22 cellular contexts compared by ENCODE assay signal in genomic region chr5:170743876-170744212, GRCh38. TPM values are rescaled to one million over a fixed set of nuclear protein-coding genes. Genes with fewer than 3 reads are reported as not detected.
A peak's percentile ranks its signal among the peaks of the same experiment; 100 is the strongest.
DNase-seq lines count a peak whose midpoint lies in the region; ATAC-seq, FAIRE-seq and TF ChIP-seq lines count a peak whose summit lies in the region.
"Had no signal": no experiment of that assay in that cellular context is flagged by ENCODE, and none has a peak within 500 bp of the region (broad histone marks: within the 10 kb centered on the region; RNA-seq: fewer than 3 reads in every experiment).

No MANE protein-coding gene starts in this region.

- no peak for FAIRE-seq in astrocyte (lab: Jason Lieb, UNC)
- FAIRE-seq: A204.1 had no signal

- TF ChIP-seq CTCF in left ventricle myocardium inferior (IDR thresholded peaks at IDR 0.05; ENCODE audit: borderline replicate concordance) (no peak), astrocyte (IDR thresholded peaks at IDR 0.05; ENCODE audit: insufficient read depth, low read depth, low read length) (no peak)

- H3K4me1 ChIP-seq in left ventricle myocardium inferior (peaks cover 51% of the 10 kb centered on the region), astrocyte (ENCODE audit: insufficient read depth, low read length) (peaks cover 3% of the 10 kb centered on the region), iPS-15b (ENCODE audit: control insufficient read depth, insufficient read depth, low read length) (peaks cover 7% of the 10 kb centered on the region)
- H3K4me1 ChIP-seq: uterus had no signal

- H3K27me3 Mint-ChIP-seq in astrocyte (ENCODE audit: low read depth, unreplicated experiment), result peaks cover 33% of the 10 kb centered on the region

- intact Hi-C loops in left ventricle myocardium inferior (cut with micrococcal nuclease), result loop anchor here (5.0 kb wide), 1 partner anchor 48 kb away; no protein-coding TSS in a partner anchor
- intact Hi-C loops in left ventricle myocardium superior (cut with micrococcal nuclease), result loop anchor here (2.0 kb wide), 1 partner anchor 47 kb away; no protein-coding TSS in a partner anchor

- no peak overlapping the region for H3K27ac Mint-ChIP-seq in astrocyte (ENCODE audit: unreplicated experiment)
- H3K27ac Mint-ChIP-seq: activated CD8-positive, alpha-beta memory T cell treated with anti-CD3 and anti-CD28 coated beads, Interleukin-2, amount 10 ng/mL, durations not matched to agents 7 days and 5 days; activated naive CD4-positive, alpha-beta T cell treated with anti-CD3 and anti-CD28 coated beads, Interleukin-2, amount 10 ng/mL, durations not matched to agents 7 days and 5 days; naive thymus-derived CD4-positive, alpha-beta T cell; stimulated activated memory B cell treated with anti-CD40 and anti-IgM and Interleukin-4, amounts not matched to agents 10 μg/mL and 1 μg/mL and 100 μg/mL, for 72 hours had no signal

- H4K20me1 ChIP-seq in astrocyte (ENCODE audit: insufficient read depth, low read length), result no peaks in the 10 kb centered on the region

- no peaks in the 10 kb centered on the region for H3K36me3 ChIP-seq in left ventricle myocardium inferior
- no peaks in the 10 kb centered on the region for H3K36me3 ChIP-seq in astrocyte (ENCODE audit: insufficient read depth, low read length)
- H3K36me3 ChIP-seq in iPS-15b (ENCODE audit: control insufficient read depth, insufficient read depth, low read length), result peaks cover 4% of the 10 kb centered on the region
- H3K36me3 ChIP-seq: BLaER1 treated with 17β-estradiol and CSF1 and Interleukin-3, amounts not matched to agents 10 nM and 100 nM; cardiac muscle cell; spleen; uterus had no signal

- H3K9me3 ChIP-seq in left ventricle myocardium inferior (replicated peaks), result no peaks in the 10 kb centered on the region
- H3K9me3 ChIP-seq in astrocyte (ENCODE audit: insufficient read depth, low read depth, low read length), result no peaks in the 10 kb centered on the region
- H3K9me3 ChIP-seq in iPS-15b (ENCODE audit: control insufficient read depth, insufficient read depth, low read length), result no peaks in the 10 kb centered on the region
- H3K9me3 ChIP-seq: BLaER1 treated with 17β-estradiol and CSF1 and Interleukin-3, amounts not matched to agents 10 nM and 100 nM; spleen; uterus had no signal

- DNase-seq in left ventricle myocardium inferior (no peak), left ventricle myocardium superior (no peak), astrocyte (ENCODE audit: low read depth) (no peak), ureter (ENCODE audit: low spot score) (peak; percentile 36), left lobe of liver (ENCODE audit: low spot score) (no peak), NCI-H1417 treated with DMSO at 0.1 percent for 48 hours (lab: John Stamatoyannopoulos, UW) (no peak), NOMO-1 treated with DMSO at 0.1 percent for 48 hours (lab: John Stamatoyannopoulos, UW; ENCODE audit: unreplicated experiment) (no peak)
- DNase-seq: NCI-H187 treated with DMSO at 0.1 percent for 48 hours had no signal

- no peaks in the 10 kb centered on the region for H3K79me2 ChIP-seq in astrocyte (ENCODE audit: insufficient read depth, low read length)
- H3K79me2 ChIP-seq: parathyroid adenoma had no signal

- peak overlapping the region; percentile 78 for H3K4me2 ChIP-seq in astrocyte (ENCODE audit: low read length)

- H3K27ac ChIP-seq in left ventricle myocardium inferior (replicated peaks) (peak overlapping the region; percentile 91), astrocyte (ENCODE audit: low read depth, low read length) (no peak overlapping the region)
- H3K27ac ChIP-seq: BLaER1 treated with 17β-estradiol and CSF1 and Interleukin-3, amounts not matched to agents 10 nM and 100 nM; cardiac muscle cell; parathyroid adenoma; spleen; uterus had no signal

- no peak overlapping the region for H3K4me3 Mint-ChIP-seq in astrocyte (ENCODE audit: unreplicated experiment)
- H3K4me3 Mint-ChIP-seq: activated CD8-positive, alpha-beta memory T cell treated with anti-CD3 and anti-CD28 coated beads, Interleukin-2, amount 10 ng/mL, durations not matched to agents 7 days and 5 days; activated naive CD4-positive, alpha-beta T cell treated with anti-CD3 and anti-CD28 coated beads, Interleukin-2, amount 10 ng/mL, durations not matched to agents 7 days and 5 days; stimulated activated memory B cell treated with anti-CD40 and anti-IgM and Interleukin-4, amounts not matched to agents 10 μg/mL and 1 μg/mL and 100 μg/mL, for 72 hours had no signal

- H3K9ac ChIP-seq in astrocyte (ENCODE audit: low read length) (no peak overlapping the region), iPS-15b (ENCODE audit: low read depth, low read length) (no peak overlapping the region)
- H3K9ac ChIP-seq: parathyroid adenoma had no signal

- H2AFZ ChIP-seq in astrocyte (ENCODE audit: low read depth, low read length), result peak overlapping the region; percentile 56

- peak overlapping the region; percentile 57 for H3K4me3 ChIP-seq in left ventricle myocardium inferior
- no peak overlapping the region for H3K4me3 ChIP-seq in astrocyte (ENCODE audit: insufficient read depth, low read depth, low read length)
- H3K4me3 ChIP-seq in iPS-15b (ENCODE audit: low read depth, low read length), result peak overlapping the region; percentile 65
- H3K4me3 ChIP-seq: cardiac muscle cell, uterus had no signal

- H3K27me3 ChIP-seq in left ventricle myocardium inferior (ENCODE audit: low read depth), result no peaks in the 10 kb centered on the region
- H3K27me3 ChIP-seq in astrocyte (ENCODE audit: insufficient read depth, low read length), result peaks cover 2% of the 10 kb centered on the region
- no peaks in the 10 kb centered on the region for H3K27me3 ChIP-seq in iPS-15b (ENCODE audit: control insufficient read depth, insufficient read depth, low read length)
- H3K27me3 ChIP-seq: uterus had no signal

- peaks cover 2% of the 10 kb centered on the region for H3K9me3 Mint-ChIP-seq in astrocyte (ENCODE audit: unreplicated experiment)
- H3K9me3 Mint-ChIP-seq: activated naive CD4-positive, alpha-beta T cell treated with anti-CD3 and anti-CD28 coated beads, Interleukin-2, amount 10 ng/mL, durations not matched to agents 7 days and 5 days; mesothelial cell of epicardium; stimulated activated memory B cell treated with anti-CD40 and anti-IgM and Interleukin-4, amounts not matched to agents 10 μg/mL and 1 μg/mL and 100 μg/mL, for 72 hours had no signal

- H3K36me3 Mint-ChIP-seq in astrocyte (ENCODE audit: low read depth, unreplicated experiment), result no peaks in the 10 kb centered on the region
- H3K36me3 Mint-ChIP-seq: activated CD8-positive, alpha-beta memory T cell treated with anti-CD3 and anti-CD28 coated beads, Interleukin-2, amount 10 ng/mL, durations not matched to agents 7 days and 5 days; activated naive CD4-positive, alpha-beta T cell treated with anti-CD3 and anti-CD28 coated beads, Interleukin-2, amount 10 ng/mL, durations not matched to agents 7 days and 5 days; mesothelial cell of epicardium; naive thymus-derived CD4-positive, alpha-beta T cell; stimulated activated memory B cell treated with anti-CD40 and anti-IgM and Interleukin-4, amounts not matched to agents 10 μg/mL and 1 μg/mL and 100 μg/mL, for 72 hours had no signal

- ATAC-seq in left ventricle myocardium superior (no peak), left lobe of liver (no peak)

- H3K4me1 Mint-ChIP-seq in astrocyte (ENCODE audit: low read depth, unreplicated experiment), result peaks cover 3% of the 10 kb centered on the region

RNA-seq across cellular contexts. Expression of gene GABRP, which starts 39.7 kb away (rescaled TPM):
- total RNA-seq in left ventricle myocardium inferior, result 0.49 TPM
- not detected for total RNA-seq in left ventricle myocardium superior
- total RNA-seq in astrocyte, result 0.45 TPM in 1 of 2 replicates, not detected in the other
- 0.42 TPM for total RNA-seq in ureter
- total RNA-seq in left lobe of liver, result 0.45 TPM
- total RNA-seq: activated CD8-positive, alpha-beta memory T cell treated with anti-CD3 and anti-CD28 coated beads, Interleukin-2, amount 10 ng/mL, durations not matched to agents 7 days and 5 days; naive thymus-derived CD4-positive, alpha-beta T cell; OCI-LY7; right cardiac atrium had no signal
